In genomic region chr3:40445880-40446279, GRCh38 we compare ENCODE assay signal across 32 cellular contexts. TPM values are rescaled to one million over a fixed set of nuclear protein-coding genes. Genes with fewer than 3 reads are reported as not detected.
"Had no signal": no experiment of that assay in that cellular context is flagged by ENCODE, and none has a peak within 500 bp of the region (broad histone marks: within the 10 kb centered on the region; RNA-seq: fewer than 3 reads in every experiment).

No MANE protein-coding gene starts in this region.

- H3K36me3 Mint-ChIP-seq: activated naive CD4-positive, alpha-beta T cell treated with anti-CD3 and anti-CD28 coated beads, Interleukin-2, amount 10 ng/mL, durations not matched to agents 7 days and 5 days had no signal

- ATAC-seq: activated CD4-positive, alpha-beta T cell treated with anti-CD3 and anti-CD28 coated beads for 36 hours; activated naive CD4-positive, alpha-beta T cell treated with anti-CD3 and anti-CD28 coated beads, Interleukin-2, amount 50 U/mL, for 72 hours; effector memory CD8-positive, alpha-beta T cell; gastroesophageal sphincter; heart right ventricle had no signal

- H3K27me3 Mint-ChIP-seq: activated CD4-positive, alpha-beta memory T cell treated with anti-CD3 and anti-CD28 coated beads, Interleukin-2, amount 10 ng/mL, durations not matched to agents 7 days and 5 days; activated CD4-positive, alpha-beta T cell treated with anti-CD3 and anti-CD28 coated beads for 36 hours; activated CD4-positive, alpha-beta T cell treated with anti-CD3 and anti-CD28 coated beads, Interleukin-2, amount 10 ng/mL, durations not matched to agents 24 days and 14 days; activated naive CD4-positive, alpha-beta T cell treated with anti-CD3 and anti-CD28 coated beads, Interleukin-2, amount 10 ng/mL, durations not matched to agents 7 days and 5 days; activated naive CD8-positive, alpha-beta T cell treated with anti-CD3 and anti-CD28 coated beads, Interleukin-2, amount 10 ng/mL, durations not matched to agents 7 days and 5 days; activated T-cell treated with anti-CD3 and anti-CD28 coated beads, Interleukin-2, amount 50 U/mL, for 24 hours; effector memory CD8-positive, alpha-beta T cell had no signal

- H3K27ac Mint-ChIP-seq: activated CD4-positive, alpha-beta memory T cell treated with anti-CD3 and anti-CD28 coated beads, Interleukin-2, amount 10 ng/mL, durations not matched to agents 7 days and 5 days; activated CD4-positive, alpha-beta T cell treated with anti-CD3 and anti-CD28 coated beads for 36 hours; activated CD4-positive, alpha-beta T cell treated with anti-CD3 and anti-CD28 coated beads, Interleukin-2, amount 10 ng/mL, durations not matched to agents 24 days and 14 days; activated naive CD4-positive, alpha-beta T cell treated with anti-CD3 and anti-CD28 coated beads, Interleukin-2, amount 10 ng/mL, durations not matched to agents 7 days and 5 days; activated naive CD8-positive, alpha-beta T cell treated with anti-CD3 and anti-CD28 coated beads, Interleukin-2, amount 10 ng/mL, durations not matched to agents 7 days and 5 days; activated T-cell treated with anti-CD3 and anti-CD28 coated beads, Interleukin-2, amount 50 U/mL, for 24 hours; activated T-helper 1 cell treated with anti-CD3 and anti-CD28 coated beads, Interleukin-12 subunit alpha, Interleukin-12 subunit beta, Interleukin-2, Interleukin-4 antibody, amounts not matched to agents 30 ng/mL and 10 ng/mL and 1 ng/mL, durations not matched to agents 14 hours and 24 hours and 36 hours; activated T-helper 2 cell treated with anti-CD3 and anti-CD28 coated beads, Interferon-gamma antibody, Interleukin-2, Interleukin-4, amounts not matched to agents 10 μg/mL and 5 μg/mL and 100 μg/mL, durations not matched to agents 14 hours and 24 hours and 36 hours had no signal

- H3K4me3 Mint-ChIP-seq: activated CD4-positive, alpha-beta memory T cell treated with anti-CD3 and anti-CD28 coated beads, Interleukin-2, amount 10 ng/mL, durations not matched to agents 7 days and 5 days; activated CD4-positive, alpha-beta T cell treated with anti-CD3 and anti-CD28 coated beads for 36 hours; activated CD4-positive, alpha-beta T cell treated with anti-CD3 and anti-CD28 coated beads, Interleukin-2, amount 10 ng/mL, durations not matched to agents 24 days and 14 days; activated naive CD4-positive, alpha-beta T cell treated with anti-CD3 and anti-CD28 coated beads, Interleukin-2, amount 10 ng/mL, durations not matched to agents 7 days and 5 days; activated naive CD8-positive, alpha-beta T cell treated with anti-CD3 and anti-CD28 coated beads, Interleukin-2, amount 10 ng/mL, durations not matched to agents 7 days and 5 days; activated T-cell treated with anti-CD3 and anti-CD28 coated beads, Interleukin-2, amount 50 U/mL, for 24 hours; activated T-helper 1 cell treated with anti-CD3 and anti-CD28 coated beads, Interleukin-12 subunit alpha, Interleukin-12 subunit beta, Interleukin-2, Interleukin-4 antibody, amounts not matched to agents 30 ng/mL and 10 ng/mL and 1 ng/mL, durations not matched to agents 14 hours and 24 hours and 36 hours; effector memory CD8-positive, alpha-beta T cell had no signal

- DNase-seq: activated CD4-positive, alpha-beta memory T cell treated with anti-CD3 and anti-CD28 coated beads, Interleukin-2, amount 10 ng/mL, durations not matched to agents 7 days and 5 days; activated CD4-positive, alpha-beta T cell treated with anti-CD3 and anti-CD28 coated beads for 36 hours; activated CD4-positive, alpha-beta T cell treated with anti-CD3 and anti-CD28 coated beads, Interleukin-2, amount 10 ng/mL, durations not matched to agents 24 days and 14 days; activated CD4-positive, alpha-beta T cell treated with anti-CD3 and anti-CD28 coated beads, Interleukin-2, amount 50 U/mL, for 4 hours; activated CD4-positive, CD25-positive, alpha-beta regulatory T cell; activated CD4-positive, CD25-positive, alpha-beta regulatory T cell treated with anti-CD3 and anti-CD28 coated beads, Interleukin-2, amount 50 U/mL, for 72 hours; activated CD8-positive, alpha-beta memory T cell treated with anti-CD3 and anti-CD28 coated beads, Interleukin-2, amount 50 U/mL, for 48 hours; activated gamma-delta T cell; activated naive CD4-positive, alpha-beta T cell; activated naive CD4-positive, alpha-beta T cell treated with anti-CD3 and anti-CD28 coated beads, Interleukin-2, amount 10 ng/mL, durations not matched to agents 7 days and 5 days; activated naive CD8-positive, alpha-beta T cell treated with anti-CD3 and anti-CD28 coated beads, Interleukin-2, amount 10 ng/mL, durations not matched to agents 7 days and 5 days; activated T-cell treated with anti-CD3 and anti-CD28 coated beads for 4 hours; activated T-cell treated with anti-CD3 and anti-CD28 coated beads, Interleukin-2, amount 50 U/mL, for 24 hours; anterior cingulate cortex; brain microvascular endothelial cell; cortex of kidney; dermis blood vessel endothelial cell; effector CD4-positive, alpha-beta T cell; effector memory CD8-positive, alpha-beta T cell; erythroblast; esophagus squamous epithelium; foreskin melanocyte; heart right ventricle; T-helper 1 cell; T-helper 2 cell had no signal

- H3K9me3 ChIP-seq: esophagus squamous epithelium, gastroesophageal sphincter, heart right ventricle had no signal

- H3K4me1 Mint-ChIP-seq: activated CD4-positive, alpha-beta T cell treated with anti-CD3 and anti-CD28 coated beads for 36 hours; activated CD4-positive, alpha-beta T cell treated with anti-CD3 and anti-CD28 coated beads, Interleukin-2, amount 10 ng/mL, durations not matched to agents 24 days and 14 days; activated naive CD4-positive, alpha-beta T cell treated with anti-CD3 and anti-CD28 coated beads, Interleukin-2, amount 10 ng/mL, durations not matched to agents 7 days and 5 days; activated naive CD8-positive, alpha-beta T cell treated with anti-CD3 and anti-CD28 coated beads, Interleukin-2, amount 10 ng/mL, durations not matched to agents 7 days and 5 days had no signal

RNA-seq across cellular contexts. Expression of gene ENTPD3, which starts 58.9 kb away (rescaled TPM):
- total RNA-seq: activated CD4-positive, alpha-beta memory T cell treated with anti-CD3 and anti-CD28 coated beads, Interleukin-2, amount 10 ng/mL, durations not matched to agents 7 days and 5 days; activated CD4-positive, alpha-beta T cell treated with anti-CD3 and anti-CD28 coated beads for 36 hours; activated CD4-positive, alpha-beta T cell treated with anti-CD3 and anti-CD28 coated beads, Interleukin-2, amount 10 ng/mL, durations not matched to agents 24 days and 14 days; activated naive CD4-positive, alpha-beta T cell treated with anti-CD3 and anti-CD28 coated beads, Interleukin-2, amount 50 U/mL, for 72 hours; activated naive CD8-positive, alpha-beta T cell treated with anti-CD3 and anti-CD28 coated beads, Interleukin-2, amount 10 ng/mL, durations not matched to agents 7 days and 5 days; activated T-helper 1 cell treated with anti-CD3 and anti-CD28 coated beads, Interleukin-12 subunit alpha, Interleukin-12 subunit beta, Interleukin-2, Interleukin-4 antibody, amounts not matched to agents 30 ng/mL and 10 ng/mL and 1 ng/mL, durations not matched to agents 14 hours and 24 hours and 36 hours; activated T-helper 2 cell treated with anti-CD3 and anti-CD28 coated beads, Interferon-gamma antibody, Interleukin-2, Interleukin-4, amounts not matched to agents 10 μg/mL and 5 μg/mL and 100 μg/mL, durations not matched to agents 14 hours and 24 hours and 36 hours; fibroblast of lung; fibroblast of villous mesenchyme; glomerular endothelial cell had no signal
